Comparison of ENCODE assay signal across 8 cellular contexts in the genomic region with DNA sequence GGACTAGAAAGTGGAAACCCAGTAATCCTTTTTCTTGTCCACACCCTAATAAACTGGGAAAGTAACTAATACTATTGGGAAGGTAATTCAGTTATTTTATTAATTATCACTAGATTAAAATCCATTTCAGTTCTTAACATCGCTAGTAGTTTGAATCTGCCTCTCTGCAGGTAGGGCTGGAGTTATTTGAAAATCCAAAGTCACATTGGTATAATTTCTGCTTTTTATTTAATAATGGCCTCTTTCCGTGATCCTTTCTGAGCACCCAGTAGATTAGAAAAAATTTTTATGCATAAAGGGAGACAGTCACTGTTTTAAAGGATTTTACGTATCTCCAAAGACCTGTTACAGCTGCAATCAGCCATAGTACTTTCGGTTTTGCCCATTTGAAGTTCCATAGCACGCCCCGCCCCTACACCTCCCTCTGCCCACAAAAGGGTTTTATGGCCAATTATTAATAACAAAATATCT. TPM values are rescaled to one million over a fixed set of nuclear protein-coding genes. Genes with fewer than 3 reads are reported as not detected.
DNase-seq lines count a peak whose midpoint lies in the region; ATAC-seq and TF ChIP-seq lines count a peak whose summit lies in the region.

No MANE protein-coding gene starts in this region.

- TF ChIP-seq POLR2A in upper lobe of left lung (IDR thresholded peaks at IDR 0.05): no peak

- TF ChIP-seq EP300 in upper lobe of left lung (IDR thresholded peaks at IDR 0.05): no peak

- no peaks in the 10 kb centered on the region for H3K27me3 ChIP-seq in CD4-positive, CD25-positive, alpha-beta regulatory T cell (ENCODE audit: control insufficient read depth, insufficient read depth, low read length)
- H3K27me3 ChIP-seq in upper lobe of left lung: no peaks in the 10 kb centered on the region

- H3K36me3 Mint-ChIP-seq in CD4-positive, CD25-positive, alpha-beta regulatory T cell: peaks cover 29% of the 10 kb centered on the region
- peaks cover 14 to 22% of the 10 kb centered on the region in 2 donors for H3K36me3 Mint-ChIP-seq in activated T-cell treated with anti-CD3 and anti-CD28 coated beads, Interleukin-2, amount 50 U/mL, for 72 hours (ENCODE audit: insufficient read depth in 2 of 2)
- H3K36me3 Mint-ChIP-seq in nephron progenitor cell (ENCODE audit: low read depth): peaks cover 49% of the 10 kb centered on the region

- peak overlapping the region; percentile 83 to 98 (median 97) for H3K27ac Mint-ChIP-seq in CD4-positive, CD25-positive, alpha-beta regulatory T cell
- peak overlapping the region; percentile 99 for H3K27ac Mint-ChIP-seq in activated T-cell treated with anti-CD3 and anti-CD28 coated beads, Interleukin-2, amount 50 U/mL, for 72 hours
- H3K27ac Mint-ChIP-seq in nephron progenitor cell: peak overlapping the region; percentile 53

- peaks cover 5% of the 10 kb centered on the region for H3K27me3 Mint-ChIP-seq in CD4-positive, CD25-positive, alpha-beta regulatory T cell
- no peaks in the 10 kb centered on the region for H3K27me3 Mint-ChIP-seq in activated T-cell treated with anti-CD3 and anti-CD28 coated beads, Interleukin-2, amount 50 U/mL, for 72 hours (ENCODE audit: low read depth)
- H3K27me3 Mint-ChIP-seq in nephron progenitor cell (ENCODE audit: low read depth, poor library complexity): no peaks in the 10 kb centered on the region

- H3K36me3 ChIP-seq in CD4-positive, CD25-positive, alpha-beta regulatory T cell (ENCODE audit: control insufficient read depth, insufficient read depth, low read length): peaks cover 37% of the 10 kb centered on the region
- peaks cover 7 to 56% (median 21%) of the 10 kb centered on the region in 4 donors for H3K36me3 ChIP-seq in upper lobe of left lung

- TF ChIP-seq CTCF in nephron progenitor cell (IDR thresholded peaks at IDR 0.05) (no peak), upper lobe of left lung (IDR thresholded peaks at IDR 0.05) (no peak)

- H3K4me3 ChIP-seq in CD4-positive, CD25-positive, alpha-beta regulatory T cell (ENCODE audit: low read depth, low read length): peak overlapping the region; percentile 98
- H3K4me3 ChIP-seq in upper lobe of left lung: peak overlapping the region; percentile 37 to 95 (median 90)

- no peaks in the 10 kb centered on the region for H3K9me3 Mint-ChIP-seq in CD4-positive, CD25-positive, alpha-beta regulatory T cell
- no peaks in the 10 kb centered on the region for H3K9me3 Mint-ChIP-seq in activated T-cell treated with anti-CD3 and anti-CD28 coated beads, Interleukin-2, amount 50 U/mL, for 72 hours
- H3K9me3 Mint-ChIP-seq in nephron progenitor cell: peaks cover 3% of the 10 kb centered on the region

- H3K4me1 ChIP-seq in CD4-positive, CD25-positive, alpha-beta regulatory T cell (ENCODE audit: control insufficient read depth, insufficient read depth, low read length, poor library complexity, severe bottlenecking): peaks cover 23% of the 10 kb centered on the region
- H3K4me1 ChIP-seq in upper lobe of left lung: peaks cover 10 to 25% (median 15%) of the 10 kb centered on the region in 4 donors

- peaks cover 13 to 55% (median 37%) of the 10 kb centered on the region in 4 donors for H3K4me1 Mint-ChIP-seq in CD4-positive, CD25-positive, alpha-beta regulatory T cell
- peaks cover 43% of the 10 kb centered on the region for H3K4me1 Mint-ChIP-seq in activated T-cell treated with anti-CD3 and anti-CD28 coated beads, Interleukin-2, amount 50 U/mL, for 72 hours (ENCODE audit: low read depth)
- H3K4me1 Mint-ChIP-seq in nephron progenitor cell: peaks cover 34% of the 10 kb centered on the region

- H3K4me3 Mint-ChIP-seq in CD4-positive, CD25-positive, alpha-beta regulatory T cell: peak overlapping the region; percentile 82 to 100 (median 94)
- H3K4me3 Mint-ChIP-seq in activated T-cell treated with anti-CD3 and anti-CD28 coated beads, Interleukin-2, amount 50 U/mL, for 72 hours: peak overlapping the region; percentile 95 to 100
- H3K4me3 Mint-ChIP-seq in nephron progenitor cell: peak overlapping the region; percentile 93

- peak; percentile 46 for ATAC-seq in CD4-positive, CD25-positive, alpha-beta regulatory T cell (ENCODE audit: low read depth in 2 of 2)
- ATAC-seq in HG03196 (IDR thresholded peaks at IDR 0.05; ENCODE audit: unreplicated experiment) (peak; percentile 58), upper lobe of left lung (ENCODE audit: low FRiP score in 2 of 2) (peak; percentile 82 to 84)
- ATAC-seq in activated T-cell treated with anti-CD3 and anti-CD28 coated beads, Interleukin-2, amount 50 U/mL, for 72 hours (replicated peaks in 1 of 2): peak; percentile 26 to 39

- WGBS in upper lobe of left lung, 2 donors: 1 to 3% methylated on average over 6 of the region's 6 CpGs

- DNase-seq in CD4-positive, CD25-positive, alpha-beta regulatory T cell: peak; percentile 51 to 88 (median 74)
- DNase-seq in GM19238 (ENCODE audit: insufficient read length, low spot score) (peak; percentile 22), fibroblast of peridontal ligament (ENCODE audit: extremely low read depth) (peak; percentile 65), nephron progenitor cell (peak; percentile 14), upper lobe of left lung (peak in 1 of 2 donors; percentile 68)
- DNase-seq in NK-92 treated with Interleukin-12 subunit alpha and Interleukin-12 subunit beta, amount 100 ng/mL, for 24 hours (lab: John Stamatoyannopoulos, UW): peak; percentile 40
- DNase-seq in activated T-cell treated with anti-CD3 and anti-CD28 coated beads, Interleukin-2, amount 50 U/mL, for 72 hours: peak; percentile 29

- no peaks in the 10 kb centered on the region for H3K9me3 ChIP-seq in CD4-positive, CD25-positive, alpha-beta regulatory T cell (ENCODE audit: control insufficient read depth in 2 of 2, low read length in 2 of 2)
- no peaks in the 10 kb centered on the region for H3K9me3 ChIP-seq in upper lobe of left lung

- peak overlapping the region; percentile 79 for H3K27ac ChIP-seq in CD4-positive, CD25-positive, alpha-beta regulatory T cell (ENCODE audit: insufficient read depth, low read length, poor library complexity, severe bottlenecking)
- H3K27ac ChIP-seq in upper lobe of left lung: peak overlapping the region; percentile 82 to 97 (median 94)

RNA-seq across cellular contexts. Expression of gene COPB1, which starts 0.6 kb away (rescaled TPM):
- total RNA-seq in CD4-positive, CD25-positive, alpha-beta regulatory T cell: 66.1 TPM
- 10 to 100 TPM; 70.3 to 94.9 (median 80.4) TPM for polyA plus RNA-seq in CD4-positive, CD25-positive, alpha-beta regulatory T cell
- total RNA-seq in activated T-cell treated with anti-CD3 and anti-CD28 coated beads, Interleukin-2, amount 50 U/mL, for 72 hours: 100 to 1,000 TPM; 136 to 144 TPM
- 100 to 1,000 TPM in 1 of 6 donors, 10 to 100 TPM in 5; 56.2 to 139 (median 84.2) TPM for total RNA-seq in upper lobe of left lung

RNA-seq across cellular contexts. Expression of gene PSMA1, which starts 20.0 kb away (rescaled TPM):
- total RNA-seq in CD4-positive, CD25-positive, alpha-beta regulatory T cell: 190 TPM
- 100 to 1,000 TPM; 163 to 224 (median 195) TPM for polyA plus RNA-seq in CD4-positive, CD25-positive, alpha-beta regulatory T cell
- total RNA-seq in activated T-cell treated with anti-CD3 and anti-CD28 coated beads, Interleukin-2, amount 50 U/mL, for 72 hours: 100 to 1,000 TPM; 248 to 268 TPM
- 100 to 1,000 TPM in 3 of 6 donors, 10 to 100 TPM in 3; 66.1 to 113 (median 101) TPM for total RNA-seq in upper lobe of left lung

Comparison
In these comparisons a context has a peak if more than half of its experiments do, and no peak if none do; other contexts are left out.
1. ATAC-seq: peak in every context shown above with its lines; median percentile 83 in upper lobe of left lung; 58 in HG03196; 46 in CD4-positive, CD25-positive, alpha-beta regulatory T cell; 32 in activated T-cell treated with anti-CD3 and anti-CD28 coated beads, Interleukin-2, amount 50 U/mL, for 72 hours.